8 cellular contexts compared by ENCODE assay signal in the genomic region with DNA sequence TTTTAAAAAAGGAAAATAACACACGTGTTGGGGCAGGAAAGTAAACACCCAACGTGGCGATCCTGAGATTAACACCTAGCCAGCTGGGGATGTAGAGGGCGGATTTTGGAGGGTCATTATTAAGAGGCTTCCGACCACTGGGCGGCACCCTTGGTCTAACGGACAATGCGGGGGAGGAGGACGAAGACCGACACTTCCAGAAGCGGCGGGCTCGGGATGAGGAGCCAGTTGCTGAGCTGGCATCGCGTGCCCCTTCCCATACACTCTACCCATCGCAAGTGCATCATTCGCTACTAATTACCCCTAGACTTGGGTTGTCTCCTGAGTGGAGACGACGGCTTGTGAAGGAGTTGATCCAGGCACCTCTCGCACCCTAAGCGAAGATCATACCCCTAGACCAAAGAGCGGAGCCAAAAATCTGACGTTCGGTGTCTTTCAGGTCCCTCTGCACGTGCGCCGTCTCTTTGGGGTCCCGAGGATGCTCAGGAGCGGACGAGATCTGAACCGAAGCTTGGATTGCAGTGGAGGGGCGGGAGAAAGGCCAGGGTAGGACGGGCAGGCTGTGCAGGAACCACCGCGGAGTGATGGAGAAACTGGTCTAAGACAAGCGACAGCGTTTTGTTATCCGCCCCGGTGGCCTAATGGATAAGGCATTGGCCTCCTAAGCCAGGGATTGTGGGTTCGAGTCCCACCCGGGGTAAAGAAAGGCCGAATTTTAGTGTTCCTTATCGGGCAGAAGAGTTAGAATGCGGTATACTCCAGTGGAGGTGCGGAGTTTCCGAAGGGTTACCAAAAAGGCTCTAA. TPM values are rescaled to one million over a fixed set of nuclear protein-coding genes. Genes with fewer than 3 reads are reported as not detected.
DNase-seq lines count a peak whose midpoint lies in the region; ATAC-seq lines count a peak whose summit lies in the region.

No MANE protein-coding gene starts in this region.

- H3K27me3 Mint-ChIP-seq in CD4-positive, alpha-beta memory T cell, result peaks cover 3 to 8% of the 10 kb centered on the region in 2 donors

- H2AK5ac ChIP-seq in mesenchymal stem cell (ENCODE audit: low read length, severe bottlenecking), result no peak overlapping the region

- peaks cover 0 to 28% of the 10 kb centered on the region in 2 donors for H3K36me3 Mint-ChIP-seq in CD4-positive, alpha-beta memory T cell

- H3K4me3 ChIP-seq in CD4-positive, alpha-beta memory T cell (ENCODE audit: low read length in 2 of 2), result peak overlapping the region; percentile 50 to 54
- H3K4me3 ChIP-seq in endocrine pancreas (ENCODE audit: control insufficient read depth, insufficient read depth, low read length) (peak overlapping the region; percentile 20), mesenchymal stem cell (ENCODE audit: insufficient read depth in 1 of 2, low read depth in 1 of 2, low read length in 2 of 2) (peak overlapping the region; percentile 55 to 92)

- H2BK5ac ChIP-seq in mesenchymal stem cell (ENCODE audit: low read depth, low read length, poor library complexity, severe bottlenecking), result no peak overlapping the region

- H3K9ac ChIP-seq in endocrine pancreas (ENCODE audit: control insufficient read depth, insufficient read depth, low read length) (no peak overlapping the region), mesenchymal stem cell (ENCODE audit: low read length) (peak overlapping the region; percentile 72)

- H3K27me3 ChIP-seq in CD4-positive, alpha-beta memory T cell (ENCODE audit: insufficient read depth, low read length), result no peaks in the 10 kb centered on the region
- H3K27me3 ChIP-seq in endocrine pancreas (ENCODE audit: control insufficient read depth, insufficient read depth, low read length), result no peaks in the 10 kb centered on the region
- no peaks in the 10 kb centered on the region for H3K27me3 ChIP-seq in mesenchymal stem cell (ENCODE audit: control insufficient read depth in 1 of 2, insufficient read depth in 1 of 2, low read length in 2 of 2)

- no peak overlapping the region for H2BK15ac ChIP-seq in mesenchymal stem cell (ENCODE audit: low read depth, poor library complexity, severe bottlenecking)

- peaks cover 26 to 52% (median 31%) of the 10 kb centered on the region in 4 donors for H3K4me1 Mint-ChIP-seq in CD4-positive, alpha-beta memory T cell

- no peak overlapping the region for H3K23ac ChIP-seq in mesenchymal stem cell (ENCODE audit: low read length in 2 of 2)

- no peaks in the 10 kb centered on the region for H3K79me1 ChIP-seq in mesenchymal stem cell (replicated peaks; ENCODE audit: low read length, poor library complexity, severe bottlenecking)

- no peak overlapping the region for H3K14ac ChIP-seq in mesenchymal stem cell (ENCODE audit: low read length in 2 of 2)

- POLR2A ChIA-PET in CD4-positive, alpha-beta memory T cell (lab: Charles Lee; ENCODE audit: partially characterized antibody), result interaction anchor here (0.6 to 6.5 kb wide), 14 partner anchors 16 to 383 kb away, joined by 3 to 123 read pairs (median 4); a partner anchor contains a TSS

- WGBS in mesenchymal stem cell, result 2% methylated on average over 39 of the region's 46 CpGs

- CTCF ChIA-PET in CD4-positive, alpha-beta memory T cell (lab: Charles Lee; ENCODE audit: partially characterized antibody), result interaction anchor here (1.4 to 2.6 kb wide), 2 partner anchors 13 to 16 kb away, joined by 5 to 15 read pairs; no protein-coding TSS in a partner anchor

- H3K4me3 Mint-ChIP-seq in CD4-positive, alpha-beta memory T cell, result peak overlapping the region; percentile 85 to 92 (median 87)

- H2BK120ac ChIP-seq in mesenchymal stem cell (ENCODE audit: low read depth, low read length), result no peak overlapping the region

- H3K18ac ChIP-seq in mesenchymal stem cell (ENCODE audit: low read depth in 1 of 2, low read length in 2 of 2), result peak overlapping the region in 1 of 2 experiments; percentile 29

- peak overlapping the region; percentile 89 to 100 (median 96) for H3K27ac Mint-ChIP-seq in CD4-positive, alpha-beta memory T cell

- H3K36me3 ChIP-seq in CD4-positive, alpha-beta memory T cell (ENCODE audit: insufficient read depth, low read length), result no peaks in the 10 kb centered on the region
- H3K36me3 ChIP-seq in endocrine pancreas (ENCODE audit: control insufficient read depth, insufficient read depth, low read length) (no peaks in the 10 kb centered on the region), mesenchymal stem cell (ENCODE audit: control insufficient read depth in 1 of 2, insufficient read depth in 2 of 2, low read depth in 1 of 2, low read length in 2 of 2) (no peaks in the 10 kb centered on the region)

- no peak overlapping the region for H2AFZ ChIP-seq in mesenchymal stem cell (ENCODE audit: low read depth, low read length)

- DNase-seq in CD4-positive, alpha-beta memory T cell, result peak; percentile 74 to 85 (median 75)
- DNase-seq in HS-5 (ENCODE audit: low read depth) (peak; percentile 82), NCI-H82 treated with DMSO at 0.1 percent for 48 hours (lab: John Stamatoyannopoulos, UW; ENCODE audit: unreplicated experiment) (peak; percentile 88), mesenchymal stem cell (peak; percentile 92)
- peak; percentile 99 for DNase-seq in activated CD8-positive, alpha-beta memory T cell treated with anti-CD3 and anti-CD28 coated beads for 24 hours
- DNase-seq in stimulated activated CD8-positive, alpha-beta memory T cell treated with anti-CD3 and anti-CD28 coated beads, Interleukin-12 subunit alpha, Interleukin-12 subunit beta, amount 100 ng/mL, for 4 hours (ENCODE audit: low read depth), result peak; percentile 63

- peak overlapping the region; percentile 7 to 17 for H2BK12ac ChIP-seq in mesenchymal stem cell (ENCODE audit: low read length in 2 of 2)

- intact Hi-C loops in CD4-positive, alpha-beta memory T cell (cut with micrococcal nuclease), result loop anchor here (10.0 kb wide), 2 partner anchors 302 to 352 kb away; a partner anchor contains a TSS

- H3K27ac ChIP-seq in CD4-positive, alpha-beta memory T cell (ENCODE audit: low read depth, low read length), result peak overlapping the region; percentile 41
- H3K27ac ChIP-seq in mesenchymal stem cell (ENCODE audit: low read length, poor library complexity, severe bottlenecking), result peak overlapping the region; percentile 23

- peaks cover 32% of the 10 kb centered on the region for H3K4me1 ChIP-seq in CD4-positive, alpha-beta memory T cell (ENCODE audit: insufficient read depth, low read length)
- H3K4me1 ChIP-seq in endocrine pancreas (ENCODE audit: control insufficient read depth, insufficient read depth, low read length) (no peaks in the 10 kb centered on the region), mesenchymal stem cell (ENCODE audit: control insufficient read depth, insufficient read depth, low read depth, low read length) (peaks cover 23% of the 10 kb centered on the region)

- no peak overlapping the region for H4K91ac ChIP-seq in mesenchymal stem cell (ENCODE audit: low read length)

- peaks cover 2 to 46% (median 28%) of the 10 kb centered on the region in 8 donors for H3K9me3 Mint-ChIP-seq in CD4-positive, alpha-beta memory T cell

- H4K8ac ChIP-seq in mesenchymal stem cell (ENCODE audit: low read length), result no peak overlapping the region

- no peak for ATAC-seq in HG03159 (IDR thresholded peaks at IDR 0.05; ENCODE audit: unreplicated experiment)

- peak overlapping the region; percentile 85 for H3K4me2 ChIP-seq in mesenchymal stem cell (ENCODE audit: low read length, poor library complexity, severe bottlenecking)

- peaks cover 0 to 6% of the 10 kb centered on the region in 2 donors for H3K9me3 ChIP-seq in CD4-positive, alpha-beta memory T cell (ENCODE audit: control insufficient read depth in 1 of 2, low read length in 2 of 2)
- H3K9me3 ChIP-seq in endocrine pancreas (ENCODE audit: control insufficient read depth, low read length) (no peaks in the 10 kb centered on the region), mesenchymal stem cell (ENCODE audit: control insufficient read depth, low read length) (no peaks in the 10 kb centered on the region)

- no peak overlapping the region for H3K4ac ChIP-seq in mesenchymal stem cell (ENCODE audit: low read depth in 1 of 2, low read length in 2 of 2)

RNA-seq across cellular contexts. Expression of a gene that starts 17.6 kb away (rescaled TPM):
- total RNA-seq in CD4-positive, alpha-beta memory T cell, result 10 to 100 TPM; 14.1 to 14.5 TPM
- polyA plus RNA-seq in CD4-positive, alpha-beta memory T cell, result 1 to 10 TPM in 1 of 2 donors, under 1 TPM in 1; 0.67 to 3.2 TPM
- polyA plus RNA-seq in mesenchymal stem cell (2013, experiment 1 of 2), result 6.1 TPM
- 5.7 TPM for polyA plus RNA-seq in mesenchymal stem cell (2013, experiment 2 of 2)

RNA-seq across cellular contexts. Expression of a gene that starts 35.5 kb away (rescaled TPM):
- total RNA-seq in CD4-positive, alpha-beta memory T cell, result under 1 TPM; 0.49 to 0.97 TPM
- polyA plus RNA-seq in CD4-positive, alpha-beta memory T cell, result not detected
- polyA plus RNA-seq in mesenchymal stem cell (2013, experiment 1 of 2), result 0.28 TPM
- polyA plus RNA-seq in mesenchymal stem cell (2013, experiment 2 of 2), result 0.21 TPM

RNA-seq across cellular contexts. Expression of a gene that starts 40.1 kb away (rescaled TPM):
- total RNA-seq in CD4-positive, alpha-beta memory T cell, result not detected
- polyA plus RNA-seq in CD4-positive, alpha-beta memory T cell, result under 1 TPM in 1 of 2 donors, not detected in 1; 0.20 TPM
- 8.4 TPM for polyA plus RNA-seq in mesenchymal stem cell (2013, experiment 1 of 2)
- 8.1 TPM for polyA plus RNA-seq in mesenchymal stem cell (2013, experiment 2 of 2)

RNA-seq across cellular contexts. Expression of a gene that starts 53.4 kb away (rescaled TPM):
- under 1 TPM in 1 of 2 experiments, not detected in 1; 0.15 TPM for total RNA-seq in CD4-positive, alpha-beta memory T cell
- polyA plus RNA-seq in CD4-positive, alpha-beta memory T cell, result not detected
- polyA plus RNA-seq in mesenchymal stem cell (2013, experiment 1 of 2), result not detected
- not detected for polyA plus RNA-seq in mesenchymal stem cell (2013, experiment 2 of 2)

Comparison
In these comparisons a context has a peak if more than half of its experiments do, and no peak if none do; other contexts are left out.
1. H3K4me3 ChIP-seq: peak in every context shown above with its lines; median percentile 74 in mesenchymal stem cell; 52 in CD4-positive, alpha-beta memory T cell; 20 in endocrine pancreas.